In genomic region chr9:81588148-81588874, GRCh38 we compare ENCODE assay signal across 10 cellular contexts.
DNase-seq lines count a peak whose midpoint lies in the region; ATAC-seq and TF ChIP-seq lines count a peak whose summit lies in the region.
"Had no signal": no experiment of that assay in that cellular context is flagged by ENCODE, and none has a peak within 500 bp of the region (broad histone marks: within the 10 kb centered on the region; RNA-seq: fewer than 3 reads in every experiment).

No MANE protein-coding gene starts in this region.

- H3K4me1 ChIP-seq in adipocyte (ENCODE audit: control insufficient read depth, insufficient read depth, low read length) (peaks cover 8% of the 10 kb centered on the region), gastrocnemius medialis (peaks cover 8% of the 10 kb centered on the region in 2 donors)

- H3K4me3 ChIP-seq in adipocyte (ENCODE audit: low read length) = no peak overlapping the region
- no peak overlapping the region for H3K4me3 ChIP-seq in gastrocnemius medialis

- H3K27me3 ChIP-seq in adipocyte (replicated peaks; ENCODE audit: control insufficient read depth, insufficient read depth, low read length) (no peaks in the 10 kb centered on the region), gastrocnemius medialis (no peaks in the 10 kb centered on the region)

- ATAC-seq in left ventricle myocardium superior (peak; percentile 60), gastrocnemius medialis (peak; percentile 59 to 61), HG03280 (IDR thresholded peaks at IDR 0.05; ENCODE audit: unreplicated experiment) (no peak)
- ATAC-seq: activated CD8-positive, alpha-beta T cell treated with anti-CD3 and anti-CD28 coated beads for 36 hours had no signal

- no peak for TF ChIP-seq POLR2A in gastrocnemius medialis (IDR thresholded peaks at IDR 0.05)

- peak; percentile 81 for DNase-seq in HuH-7.5 (ENCODE audit: low spot score)
- peak; percentile 76 for DNase-seq in adipocyte (ENCODE audit: low read depth)
- DNase-seq in left ventricle myocardium superior = no peak
- no peak for DNase-seq in gastrocnemius medialis
- no peak for DNase-seq in GM19240 (ENCODE audit: insufficient read length, low spot score)
- no peak for DNase-seq in NCI-H446 treated with DMSO at 0.1 percent for 48 hours (lab: John Stamatoyannopoulos, UW)
- DNase-seq in activated T-cell treated with anti-CD3 and anti-CD28 coated beads, Interleukin-2, amount 50 U/mL, for 48 hours = no peak
- DNase-seq: activated CD8-positive, alpha-beta T cell treated with anti-CD3 and anti-CD28 coated beads for 36 hours; stimulated activated CD4-positive, alpha-beta T cell treated with anti-CD3 and anti-CD28 coated beads, Interleukin-4, amount 100 ng/mL, for 1 hour had no signal

- peak overlapping the region in 3 of 4 donors; percentile 5 to 38 (median 14) for H3K27ac ChIP-seq in gastrocnemius medialis

- intact Hi-C loops in left ventricle myocardium superior (cut with micrococcal nuclease) (no loop called here), gastrocnemius medialis (cut with DNase I; ENCODE audit: low total_unique reads) (no loop called here)

- H3K9ac ChIP-seq in adipocyte (ENCODE audit: low read length) = no peak overlapping the region

- no peak for TF ChIP-seq CTCF in gastrocnemius medialis (IDR thresholded peaks at IDR 0.05 in 4 of 5, conservative IDR thresholded peaks at IDR 0.05 in 1 of 5)

- in situ Hi-C loops in gastrocnemius medialis (cut with MboI; ENCODE audit: low sequenced_read_pairs in 4 of 4) = no loop called here

- H3K36me3 ChIP-seq in adipocyte (ENCODE audit: control insufficient read depth, insufficient read depth, low read length, severe bottlenecking) = peaks cover 94% of the 10 kb centered on the region
- H3K36me3 ChIP-seq in gastrocnemius medialis = peaks cover 0 to 64% of the 10 kb centered on the region in 2 donors

- H3K9me3 ChIP-seq in adipocyte (ENCODE audit: control insufficient read depth, low read length) (no peaks in the 10 kb centered on the region), gastrocnemius medialis (no peaks in the 10 kb centered on the region)

Comparison
In these comparisons a context has a peak if more than half of its experiments do, and no peak if none do; other contexts are left out.
1. DNase-seq: peak in HuH-7.5 (single experiment) and adipocyte (single experiment); none in left ventricle myocardium superior (single experiment), gastrocnemius medialis (0 of 2), GM19240 (single experiment), NCI-H446 treated with DMSO at 0.1 percent for 48 hours (single experiment) and activated T-cell treated with anti-CD3 and anti-CD28 coated beads, Interleukin-2, amount 50 U/mL, for 48 hours (0 of 2).